11 cellular contexts compared by ENCODE assay signal in genomic region chr9:136664799-136665082, GRCh38. TPM values are rescaled to one million over a fixed set of nuclear protein-coding genes. Genes with fewer than 3 reads are reported as not detected.
DNase-seq lines count a peak whose midpoint lies in the region; ATAC-seq and TF ChIP-seq lines count a peak whose summit lies in the region.
"Had no signal": no experiment of that assay in that cellular context is flagged by ENCODE, and none has a peak within 500 bp of the region (broad histone marks: within the 10 kb centered on the region; RNA-seq: fewer than 3 reads in every experiment).

No MANE protein-coding gene starts in this region.

- no peak overlapping the region for H3K4me3 ChIP-seq in skeletal muscle satellite cell (ENCODE audit: low read length)

- H3K27me3 Mint-ChIP-seq in activated CD8-positive, alpha-beta T cell treated with anti-CD3 and anti-CD28 coated beads for 36 hours: peaks cover 11% of the 10 kb centered on the region
- peaks cover 3 to 5% (median 4%) of the 10 kb centered on the region in 3 donors for H3K27me3 Mint-ChIP-seq in immature natural killer cell (ENCODE audit: low read depth in 3 of 3)

- peaks cover 2% of the 10 kb centered on the region for H3K4me1 Mint-ChIP-seq in activated CD8-positive, alpha-beta T cell treated with anti-CD3 and anti-CD28 coated beads for 36 hours (ENCODE audit: low read depth)
- H3K4me1 Mint-ChIP-seq in immature natural killer cell: peaks cover 0 to 2% of the 10 kb centered on the region in 2 donors

- no peaks in the 10 kb centered on the region for H3K36me3 Mint-ChIP-seq in activated CD8-positive, alpha-beta T cell treated with anti-CD3 and anti-CD28 coated beads for 36 hours (ENCODE audit: low read depth)
- H3K36me3 Mint-ChIP-seq in immature natural killer cell: no peaks in the 10 kb centered on the region

- ATAC-seq in activated CD8-positive, alpha-beta T cell treated with anti-CD3 and anti-CD28 coated beads for 36 hours: no peak
- ATAC-seq in GM21526 (IDR thresholded peaks at IDR 0.05; ENCODE audit: low FRiP score, unreplicated experiment) (no peak), HG03159 (IDR thresholded peaks at IDR 0.05; ENCODE audit: unreplicated experiment) (no peak)

- POLR2A ChIA-PET in activated CD8-positive, alpha-beta T cell treated with anti-CD3 and anti-CD28 coated beads for 36 hours (lab: Charles Lee): interaction anchor here (0.8 kb wide), 1 partner anchor 64 kb away, joined by 3 read pairs; no protein-coding TSS in a partner anchor

- H3K4me2 ChIP-seq in skeletal muscle satellite cell (ENCODE audit: low read length): peak overlapping the region; percentile 78

- DNase-seq in activated CD8-positive, alpha-beta T cell treated with anti-CD3 and anti-CD28 coated beads for 36 hours: no peak
- DNase-seq in immature natural killer cell: no peak
- DNase-seq in RKO (ENCODE audit: low spot score): no peak
- DNase-seq in NCI-H2171 (lab: John Stamatoyannopoulos, UW): no peak
- DNase-seq: cerebellar nuclear complex; NCI-H187; stimulated activated CD8-positive, alpha-beta memory T cell treated with anti-CD3 and anti-CD28 coated beads, Interleukin-4, amount 100 ng/mL, for 48 hours had no signal

- intact Hi-C loops in activated CD8-positive, alpha-beta T cell treated with anti-CD3 and anti-CD28 coated beads for 36 hours (cut with micrococcal nuclease): no loop called here

- H3K9me3 ChIP-seq in ES-I3 (ENCODE audit: control insufficient read depth, insufficient read depth, low read length) (no peaks in the 10 kb centered on the region), skeletal muscle satellite cell (replicated peaks; ENCODE audit: low read length) (no peaks in the 10 kb centered on the region)

- TF ChIP-seq CTCF in activated CD8-positive, alpha-beta T cell treated with anti-CD3 and anti-CD28 coated beads for 36 hours (IDR thresholded peaks at IDR 0.05): no peak

- H3K9me3 Mint-ChIP-seq in activated CD8-positive, alpha-beta T cell treated with anti-CD3 and anti-CD28 coated beads for 36 hours: no peaks in the 10 kb centered on the region
- no peaks in the 10 kb centered on the region for H3K9me3 Mint-ChIP-seq in immature natural killer cell

- no peak overlapping the region for H3K27ac Mint-ChIP-seq in activated CD8-positive, alpha-beta T cell treated with anti-CD3 and anti-CD28 coated beads for 36 hours
- H3K27ac Mint-ChIP-seq in immature natural killer cell: no peak overlapping the region

- H3K9ac ChIP-seq in ES-I3 (ENCODE audit: low read depth, low read length) (peak overlapping the region; percentile 50), skeletal muscle satellite cell (ENCODE audit: low read depth, low read length) (no peak overlapping the region)

- CTCF ChIA-PET in activated CD8-positive, alpha-beta T cell treated with anti-CD3 and anti-CD28 coated beads for 36 hours (lab: Charles Lee): interaction anchor here (0.8 to 1.3 kb wide), 2 partner anchors 10 to 179 kb away, joined by 3 to 4 read pairs; no protein-coding TSS in a partner anchor

- no peaks in the 10 kb centered on the region for H3K4me1 ChIP-seq in ES-I3 (ENCODE audit: insufficient read depth, low read length)
- H3K4me1 ChIP-seq in skeletal muscle satellite cell (ENCODE audit: control insufficient read depth, insufficient read depth, low read length): peaks cover 4% of the 10 kb centered on the region

- no peaks in the 10 kb centered on the region for H3K36me3 ChIP-seq in ES-I3 (ENCODE audit: insufficient read depth, low read length)
- H3K36me3 ChIP-seq in skeletal muscle satellite cell (ENCODE audit: insufficient read depth, low read length): no peaks in the 10 kb centered on the region

- peaks cover 4% of the 10 kb centered on the region for H3K27me3 ChIP-seq in skeletal muscle satellite cell (ENCODE audit: control insufficient read depth, insufficient read depth, low read length)

- peak overlapping the region; percentile 63 for H3K4me3 Mint-ChIP-seq in activated CD8-positive, alpha-beta T cell treated with anti-CD3 and anti-CD28 coated beads for 36 hours
- peak overlapping the region in 3 of 5 donors; percentile 35 to 66 (median 63) for H3K4me3 Mint-ChIP-seq in immature natural killer cell

RNA-seq across cellular contexts. Expression of gene EGFL7, which starts 2.0 kb away (rescaled TPM):
- 1 to 10 TPM; 1.1 to 1.6 TPM for total RNA-seq in activated CD8-positive, alpha-beta T cell treated with anti-CD3 and anti-CD28 coated beads for 36 hours
- polyA plus RNA-seq in immature natural killer cell: 1 to 10 TPM in 1 of 3 donors, not detected in 2; 1.6 TPM
- total RNA-seq in skeletal muscle satellite cell (2012; rRNA removed): 5.7 and 9.4 TPM in 2 replicates

RNA-seq across cellular contexts. Expression of gene AGPAT2, which starts 22.5 kb away (rescaled TPM):
- 10 to 100 TPM; 11.3 to 11.8 TPM for total RNA-seq in activated CD8-positive, alpha-beta T cell treated with anti-CD3 and anti-CD28 coated beads for 36 hours
- 10 to 100 TPM; 34.0 to 40.9 (median 35.2) TPM for polyA plus RNA-seq in immature natural killer cell
- total RNA-seq in skeletal muscle satellite cell (2012; rRNA removed): 35.0 and 38.4 TPM in 2 replicates

RNA-seq across cellular contexts. Expression of gene DIPK1B, which starts 47.6 kb away (rescaled TPM):
- total RNA-seq in activated CD8-positive, alpha-beta T cell treated with anti-CD3 and anti-CD28 coated beads for 36 hours: under 1 TPM in 1 of 2 experiments, not detected in 1; 0.14 TPM
- polyA plus RNA-seq in immature natural killer cell: under 1 TPM in 1 of 3 donors, not detected in 2; 0.19 TPM
- total RNA-seq in skeletal muscle satellite cell (2012; rRNA removed): 0.51 TPM in 1 of 2 replicates, not detected in the other
